18 cellular contexts compared by ENCODE assay signal in the genomic region with DNA sequence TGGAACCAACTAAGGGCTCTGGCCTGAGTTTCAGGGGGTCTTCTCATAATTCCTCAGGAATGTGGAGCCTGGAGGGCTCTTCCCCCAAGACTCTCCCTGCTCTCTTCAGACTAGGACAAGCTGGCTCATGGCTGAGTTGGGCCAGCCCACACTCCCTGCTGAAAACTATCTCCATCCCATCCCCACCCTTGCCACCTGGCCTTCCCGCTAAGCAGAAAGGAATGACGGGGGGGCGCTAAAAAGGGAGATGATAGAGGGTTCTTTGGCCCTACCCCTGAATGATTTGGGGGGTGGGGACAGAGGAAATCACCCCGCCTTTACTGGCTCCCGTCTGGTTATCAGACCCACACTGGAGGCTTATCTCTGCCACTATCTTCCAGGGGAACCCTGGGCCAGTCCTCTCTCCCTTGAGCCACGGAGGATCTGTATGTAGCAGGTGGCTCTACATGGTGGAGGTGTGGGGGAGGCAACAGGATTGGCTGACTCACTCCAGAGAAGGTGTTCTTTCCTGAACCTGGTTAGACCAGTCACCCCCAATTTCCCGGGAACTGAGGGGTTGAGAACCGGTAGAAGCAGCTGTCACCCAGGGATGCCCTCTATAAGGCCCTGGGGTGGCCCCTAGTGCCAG. TPM values are rescaled to one million over a fixed set of nuclear protein-coding genes. Genes with fewer than 3 reads are reported as not detected.
A peak's percentile ranks its signal among the peaks of the same experiment; 100 is the strongest.
DNase-seq lines count a peak whose midpoint lies in the region; ATAC-seq and TF ChIP-seq lines count a peak whose summit lies in the region.
"Had no signal": no experiment of that assay in that cellular context is flagged by ENCODE, and none has a peak within 500 bp of the region (broad histone marks: within the 10 kb centered on the region; RNA-seq: fewer than 3 reads in every experiment).

No MANE protein-coding gene starts in this region.

- H3K9me3 Mint-ChIP-seq in type B pancreatic cell (no peaks in the 10 kb centered on the region), nephron progenitor cell (no peaks in the 10 kb centered on the region)
- H3K9me3 Mint-ChIP-seq: activated naive CD8-positive, alpha-beta T cell treated with anti-CD3 and anti-CD28 coated beads, Interleukin-2, amount 10 ng/mL, durations not matched to agents 7 days and 5 days had no signal

- H3K36me3 ChIP-seq in heart right ventricle (peaks cover 0 to 77% (median 36%) of the 10 kb centered on the region in 9 donors), muscle layer of duodenum (ENCODE audit: control insufficient read depth in 1 of 2, insufficient read depth in 2 of 2, low read length in 2 of 2) (peaks cover 33 to 34% of the 10 kb centered on the region in 2 donors)

- WGBS in heart right ventricle, 2 donors = 55 to 70% methylated on average over 8 of the region's 8 CpGs

- ATAC-seq in heart right ventricle = no peak
- ATAC-seq: activated CD4-positive, CD25-positive, alpha-beta regulatory T cell treated with anti-CD3 and anti-CD28 coated beads, Interleukin-2, amount 50 U/mL, for 24 hours; PC-3 had no signal

- no peaks in the 10 kb centered on the region for H3K36me3 Mint-ChIP-seq in type B pancreatic cell
- H3K36me3 Mint-ChIP-seq in nephron progenitor cell (ENCODE audit: low read depth) = peaks cover 3% of the 10 kb centered on the region
- H3K36me3 Mint-ChIP-seq: activated naive CD8-positive, alpha-beta T cell treated with anti-CD3 and anti-CD28 coated beads, Interleukin-2, amount 10 ng/mL, durations not matched to agents 7 days and 5 days had no signal

- DNase-seq in heart right ventricle (peak in 1 of 2 donors; percentile 5), cardiac septum (ENCODE audit: low spot score) (no peak), type B pancreatic cell (ENCODE audit: extremely low spot score, unreplicated experiment) (no peak), activated T-cell treated with anti-CD3 and anti-CD28 coated beads for 4 hours (no peak), NCI-H510A (lab: John Stamatoyannopoulos, UW) (no peak), nephron progenitor cell (no peak)
- DNase-seq: activated CD8-positive, alpha-beta memory T cell treated with anti-CD3 and anti-CD28 coated beads, Interleukin-2, amount 50 U/mL, for 48 hours; activated naive CD8-positive, alpha-beta T cell treated with anti-CD3 and anti-CD28 coated beads, Interleukin-2, amount 10 ng/mL, durations not matched to agents 7 days and 5 days; cortex of kidney; DMS153; NCI-H524; PC-3; testis had no signal

- H3K27me3 Mint-ChIP-seq in type B pancreatic cell (no peaks in the 10 kb centered on the region), nephron progenitor cell (ENCODE audit: low read depth, poor library complexity) (no peaks in the 10 kb centered on the region)
- H3K27me3 Mint-ChIP-seq: activated naive CD8-positive, alpha-beta T cell treated with anti-CD3 and anti-CD28 coated beads, Interleukin-2, amount 10 ng/mL, durations not matched to agents 7 days and 5 days had no signal

- H3K4me1 ChIP-seq in heart right ventricle (peaks cover 10 to 92% (median 48%) of the 10 kb centered on the region in 9 donors), muscle layer of duodenum (ENCODE audit: control insufficient read depth in 1 of 2, insufficient read depth in 2 of 2, low read length in 2 of 2) (peaks cover 24 to 65% of the 10 kb centered on the region in 2 donors)

- H3K9me3 ChIP-seq in heart right ventricle (no peaks in the 10 kb centered on the region), muscle layer of duodenum (ENCODE audit: control insufficient read depth in 1 of 2, low read length in 2 of 2) (no peaks in the 10 kb centered on the region)
- H3K9me3 ChIP-seq: testis had no signal

- H3K4me3 Mint-ChIP-seq in type B pancreatic cell (peak overlapping the region; percentile 62), nephron progenitor cell (no peak overlapping the region)
- H3K4me3 Mint-ChIP-seq: activated naive CD8-positive, alpha-beta T cell treated with anti-CD3 and anti-CD28 coated beads, Interleukin-2, amount 10 ng/mL, durations not matched to agents 7 days and 5 days had no signal

- H3K27ac Mint-ChIP-seq in type B pancreatic cell (no peak overlapping the region), nephron progenitor cell (no peak overlapping the region)

- H3K4me3 ChIP-seq in heart right ventricle = peak overlapping the region in 1 of 10 donors; percentile 7
- H3K4me3 ChIP-seq in muscle layer of duodenum (ENCODE audit: low read depth in 1 of 2, low read length in 2 of 2) = peak overlapping the region in 1 of 2 donors; percentile 77
- H3K4me3 ChIP-seq: smooth muscle cell, testis had no signal

- intact Hi-C loops in heart right ventricle (cut with DNase I) = loop anchor here in 7 of 10 donors (5.0 to 10.0 kb wide), 4 partner anchors 60 to 148 kb away; no protein-coding TSS in a partner anchor
- intact Hi-C loops in cardiac septum (cut with DNase I) = loop anchor here (1.0 to 10.0 kb wide), 3 partner anchors 125 to 322 kb away; a partner anchor contains a TSS

- H3K27me3 ChIP-seq in heart right ventricle = no peaks in the 10 kb centered on the region
- H3K27me3 ChIP-seq in muscle layer of duodenum (ENCODE audit: low read depth, low read length) = no peaks in the 10 kb centered on the region
- H3K27me3 ChIP-seq: testis had no signal

- peaks cover 22% of the 10 kb centered on the region for H3K4me1 Mint-ChIP-seq in type B pancreatic cell (ENCODE audit: unreplicated experiment)
- H3K4me1 Mint-ChIP-seq in nephron progenitor cell = peaks cover 27% of the 10 kb centered on the region

- peak overlapping the region in 8 of 10 donors; percentile 41 to 98 (median 96) for H3K27ac ChIP-seq in heart right ventricle
- H3K27ac ChIP-seq in cingulate gyrus (ENCODE audit: low read depth, low read length) = peak overlapping the region; percentile 98
- peak overlapping the region; percentile 88 for H3K27ac ChIP-seq in muscle layer of duodenum (ENCODE audit: low read length)

- TF ChIP-seq CTCF in heart right ventricle (IDR thresholded peaks at IDR 0.05) (no peak), type B pancreatic cell (conservative IDR thresholded peaks at IDR 0.05) (no peak), nephron progenitor cell (IDR thresholded peaks at IDR 0.05) (no peak)

RNA-seq across cellular contexts. Expression of a gene that starts 5.7 kb away (rescaled TPM):
- total RNA-seq in heart right ventricle = 100 to 1,000 TPM; 146 to 290 (median 204) TPM
- 100 to 1,000 TPM in 1 of 2 donors, 10 to 100 TPM in 1; 64.2 to 398 TPM for polyA plus RNA-seq in heart right ventricle
- total RNA-seq in cardiac septum = 128 TPM
- 27.1 and 54.0 TPM in 2 replicates for total RNA-seq in type B pancreatic cell (ENCODE audit: low replicate concordance)

RNA-seq across cellular contexts. Expression of a gene that starts 20.6 kb away (rescaled TPM):
- total RNA-seq in heart right ventricle (10 to 100 TPM; 21.5 to 73.9 (median 45.3) TPM), cardiac septum (77.7 TPM), type B pancreatic cell (ENCODE audit: low replicate concordance) (13.7 and 22.4 TPM in 2 replicates)
- polyA plus RNA-seq in heart right ventricle = 100 to 1,000 TPM; 122 to 134 TPM

RNA-seq across cellular contexts. Expression of a gene that starts 35.9 kb away (rescaled TPM):
- total RNA-seq in heart right ventricle = 10 to 100 TPM; 15.2 to 31.7 (median 19.3) TPM
- polyA plus RNA-seq in heart right ventricle = 10 to 100 TPM in 1 of 2 donors, 1 to 10 TPM in 1; 7.9 to 14.0 TPM
- 13.8 TPM for total RNA-seq in cardiac septum
- 8.7 and 9.3 TPM in 2 replicates for total RNA-seq in type B pancreatic cell (ENCODE audit: low replicate concordance)

RNA-seq across cellular contexts. Expression of a gene that starts 53.5 kb away (rescaled TPM):
- total RNA-seq in heart right ventricle (not detected), cardiac septum (not detected), type B pancreatic cell (ENCODE audit: low replicate concordance) (0.14 and 0.75 TPM in 2 replicates)
- under 1 TPM in 1 of 2 donors, not detected in 1; 0.01 TPM for polyA plus RNA-seq in heart right ventricle
- total RNA-seq: activated naive CD8-positive, alpha-beta T cell treated with anti-CD3 and anti-CD28 coated beads, Interleukin-2, amount 10 ng/mL, durations not matched to agents 7 days and 5 days; PC-3 had no signal
- polyA plus RNA-seq: neural cell, smooth muscle cell had no signal
